9 cellular contexts compared by ENCODE assay signal in the genomic region with DNA sequence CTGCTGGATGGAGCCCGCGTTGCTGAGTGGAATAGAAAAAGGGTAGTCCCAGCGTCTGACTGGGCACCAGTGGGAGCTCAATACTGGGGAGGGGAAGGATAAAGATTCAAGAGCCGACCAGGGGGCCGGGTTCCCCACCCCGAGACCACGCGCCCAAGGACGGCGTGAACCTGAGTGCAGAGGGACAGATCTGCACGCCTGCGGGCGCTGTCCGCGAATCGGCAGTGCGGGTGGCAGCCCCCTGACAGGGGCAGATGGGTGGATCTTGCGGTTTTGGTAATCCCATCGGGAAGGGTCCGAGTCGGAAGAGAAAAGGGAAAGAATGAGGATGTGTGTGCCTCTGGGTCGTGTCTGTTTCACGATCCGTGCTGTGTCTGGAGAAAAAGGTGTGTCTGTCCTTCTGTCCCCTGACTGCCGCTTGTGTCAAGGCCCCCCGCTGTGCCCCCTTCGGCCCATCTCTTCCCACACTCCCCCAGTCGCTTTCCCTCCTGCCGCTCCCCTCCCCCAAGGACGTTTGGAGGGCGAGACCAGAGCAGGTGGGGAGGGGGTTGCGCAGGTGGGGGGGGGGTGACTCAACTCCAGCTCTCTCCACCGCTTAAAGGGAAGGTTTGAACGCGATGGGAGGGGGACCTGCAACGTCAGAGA. TPM values are rescaled to one million over a fixed set of nuclear protein-coding genes. Genes with fewer than 3 reads are reported as not detected.
DNase-seq lines count a peak whose midpoint lies in the region; ATAC-seq and TF ChIP-seq lines count a peak whose summit lies in the region.
"Had no signal": no experiment of that assay in that cellular context is flagged by ENCODE, and none has a peak within 500 bp of the region (broad histone marks: within the 10 kb centered on the region; RNA-seq: fewer than 3 reads in every experiment).

No MANE protein-coding gene starts in this region.

- peaks cover 2% of the 10 kb centered on the region for H3K27me3 ChIP-seq in Caco-2 (replicated peaks; ENCODE audit: control insufficient read depth, insufficient read depth, low read length)
- H3K27me3 ChIP-seq in KMS-11 (ENCODE audit: insufficient read depth, low read depth), result peaks cover 59% of the 10 kb centered on the region

- H3K4me2 ChIP-seq in KMS-11, result peak overlapping the region; percentile 74

- BruUV-seq in Caco-2 (replicated peaks; lab: Mats Ljungman, UMichigan), result no TSS peak

- POLR2A ChIA-PET in Caco-2 (lab: Charles Lee), result interaction anchor here (0.7 to 1.2 kb wide), 3 partner anchors 22 to 52 kb away, joined by 3 to 13 read pairs (median 3); partner anchors contain the start of gene ZNHIT1

- peak overlapping the region; percentile 71 for H2AFZ ChIP-seq in KMS-11 (ENCODE audit: low read depth)

- H3K9me3 Mint-ChIP-seq in Caco-2 (ENCODE audit: unreplicated experiment) (no peaks in the 10 kb centered on the region), nephron (no peaks in the 10 kb centered on the region)
- H3K9me3 Mint-ChIP-seq in central memory CD8-positive, alpha-beta T cell, result no peaks in the 10 kb centered on the region

- no peak for DNase-seq in Caco-2
- no peak for DNase-seq in central memory CD8-positive, alpha-beta T cell (ENCODE audit: low spot score in 2 of 2)
- DNase-seq in activated CD4-positive, CD25-positive, alpha-beta regulatory T cell treated with anti-CD3 and anti-CD28 coated beads, Interleukin-2, amount 50 U/mL, for 72 hours, result no peak
- DNase-seq in ureter (ENCODE audit: low spot score), result no peak

- H3K27me3 Mint-ChIP-seq in Caco-2 (ENCODE audit: insufficient read depth, unreplicated experiment), result peaks cover 40% of the 10 kb centered on the region
- peaks cover 73% of the 10 kb centered on the region for H3K27me3 Mint-ChIP-seq in central memory CD8-positive, alpha-beta T cell
- H3K27me3 Mint-ChIP-seq in nephron (ENCODE audit: low read depth), result peaks cover 92% of the 10 kb centered on the region

- ATAC-seq in central memory CD8-positive, alpha-beta T cell (replicated peaks; ENCODE audit: extremely low read depth, poor library complexity, severe bottlenecking), result no peak
- no peak for ATAC-seq in GM19328 (IDR thresholded peaks at IDR 0.05; ENCODE audit: unreplicated experiment)

- no peaks in the 10 kb centered on the region for H4K20me1 ChIP-seq in KMS-11 (ENCODE audit: insufficient read depth)

- H3K9me3 ChIP-seq in Caco-2, result no peaks in the 10 kb centered on the region
- H3K9me3 ChIP-seq: adrenal gland had no signal

- intact Hi-C loops in Caco-2 (cut with micrococcal nuclease; ENCODE audit: unreplicated experiment), result no loop called here

- no peaks in the 10 kb centered on the region for H3K36me3 ChIP-seq in Caco-2 (ENCODE audit: control insufficient read depth, insufficient read depth, low read length)
- H3K36me3 ChIP-seq in KMS-11 (ENCODE audit: insufficient read depth), result no peaks in the 10 kb centered on the region
- H3K36me3 ChIP-seq: adrenal gland had no signal

- H3K9ac ChIP-seq in KMS-11, result no peak overlapping the region

- CTCF ChIA-PET in Caco-2 (lab: Charles Lee), result interaction anchor here (1.0 to 2.4 kb wide), 4 partner anchors 16 to 277 kb away, joined by 5 to 26 read pairs (median 13); partner anchors contain the start of gene UFSP1

- H3K4me3 Mint-ChIP-seq in Caco-2 (ENCODE audit: unreplicated experiment), result peak overlapping the region; percentile 74
- peak overlapping the region; percentile 78 for H3K4me3 Mint-ChIP-seq in central memory CD8-positive, alpha-beta T cell
- H3K4me3 Mint-ChIP-seq in nephron, result peak overlapping the region; percentile 70 to 78 (median 74)

- H3K36me3 Mint-ChIP-seq in Caco-2 (ENCODE audit: insufficient read depth, unreplicated experiment), result peaks cover 21% of the 10 kb centered on the region
- H3K36me3 Mint-ChIP-seq in central memory CD8-positive, alpha-beta T cell (ENCODE audit: insufficient read depth), result peaks cover 23% of the 10 kb centered on the region
- no peaks in the 10 kb centered on the region for H3K36me3 Mint-ChIP-seq in nephron (ENCODE audit: low read depth)

- H3K4me3 ChIP-seq in Caco-2 (ENCODE audit: low read depth, low read length), result peak overlapping the region; percentile 11
- H3K4me3 ChIP-seq in KMS-11 (IDR thresholded peaks at IDR 0.05; ENCODE audit: insufficient read depth, low read depth, low read length), result no peak overlapping the region

- no peak overlapping the region for H3K27ac ChIP-seq in KMS-11
- H3K27ac ChIP-seq: adrenal gland had no signal

- no peaks in the 10 kb centered on the region for H3K79me2 ChIP-seq in KMS-11 (ENCODE audit: insufficient read depth, low read depth)

- TF ChIP-seq CTCF in Caco-2 (IDR thresholded peaks at IDR 0.05; ENCODE audit: insufficient read depth in 1 of 2, low read depth in 1 of 2, low read length in 1 of 2, severe bottlenecking in 1 of 2, unreplicated experiment in 1 of 2), result no peak
- TF ChIP-seq CTCF in KMS-11 (conservative IDR thresholded peaks at IDR 0.05; ENCODE audit: low read depth, low read length), result no peak
- TF ChIP-seq CTCF in nephron (IDR thresholded peaks at IDR 0.05; ENCODE audit: unreplicated experiment in 3 of 3), result no peak

- H3K4me1 ChIP-seq in Caco-2 (peaks cover 39% of the 10 kb centered on the region), KMS-11 (ENCODE audit: low read depth, poor library complexity, severe bottlenecking) (peaks cover 18% of the 10 kb centered on the region)

- H3K4me1 Mint-ChIP-seq in Caco-2 (ENCODE audit: low read depth, unreplicated experiment), result peaks cover 33% of the 10 kb centered on the region
- H3K4me1 Mint-ChIP-seq in central memory CD8-positive, alpha-beta T cell, result peaks cover 36% of the 10 kb centered on the region
- peaks cover 44% of the 10 kb centered on the region for H3K4me1 Mint-ChIP-seq in nephron

- H3K27ac Mint-ChIP-seq in Caco-2 (ENCODE audit: unreplicated experiment) (no peak overlapping the region), nephron (no peak overlapping the region)
- peak overlapping the region; percentile 89 for H3K27ac Mint-ChIP-seq in central memory CD8-positive, alpha-beta T cell (ENCODE audit: low read depth)

RNA-seq across cellular contexts. Expression of gene VGF, which starts 0.7 kb away (rescaled TPM):
- 1.2 and 1.3 TPM in 2 replicates for total RNA-seq in Caco-2 (2022)
- not detected for total RNA-seq in ureter
- total RNA-seq: mononuclear cell had no signal

RNA-seq across cellular contexts. Expression of gene AP1S1, which starts 11.8 kb away (rescaled TPM):
- total RNA-seq in Caco-2 (2022), result 52.3 and 62.9 TPM in 2 replicates
- total RNA-seq in ureter, result 50.5 TPM

RNA-seq across cellular contexts. Expression of gene NAT16, which starts 14.0 kb away (rescaled TPM):
- total RNA-seq in Caco-2 (2022) (0.19 TPM in 1 of 2 replicates, not detected in the other), ureter (not detected)
- total RNA-seq: mononuclear cell had no signal

RNA-seq across cellular contexts. Expression of gene MOGAT3, which starts 34.8 kb away (rescaled TPM):
- 6.3 and 8.1 TPM in 2 replicates for total RNA-seq in Caco-2 (2022)
- not detected for total RNA-seq in ureter
- total RNA-seq: adrenal gland, mononuclear cell had no signal

RNA-seq across cellular contexts. Expression of gene SERPINE1, which starts 39.2 kb away (rescaled TPM):
- total RNA-seq in Caco-2 (2022), result 0.09 and 0.25 TPM in 2 replicates
- total RNA-seq in ureter, result 4.3 TPM
